In the genomic region with DNA sequence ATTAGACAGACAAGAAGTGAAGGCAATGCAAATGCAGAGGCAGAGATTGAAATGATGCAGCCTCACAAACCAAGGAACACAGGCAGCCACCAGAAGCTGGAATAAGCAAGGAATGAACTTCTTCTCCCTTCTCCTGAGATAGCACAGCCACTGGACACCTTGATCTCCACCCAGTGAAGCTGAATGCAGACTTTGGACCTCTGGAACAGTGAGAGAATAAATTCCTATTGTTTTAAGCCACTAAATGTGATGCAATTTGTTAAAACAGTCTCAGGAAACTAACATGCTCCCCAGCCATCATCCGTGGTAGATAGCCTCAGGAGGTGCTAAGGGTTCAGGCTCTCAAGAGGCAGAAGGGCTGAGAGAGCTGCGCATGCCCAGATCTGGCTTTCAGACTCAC, we compare ENCODE assay signal across 28 cellular contexts.
"Had no signal": no experiment of that assay in that cellular context is flagged by ENCODE, and none has a peak within 500 bp of the region (broad histone marks: within the 10 kb centered on the region; RNA-seq: fewer than 3 reads in every experiment).

No MANE protein-coding gene starts in this region.

- H3K27me3 ChIP-seq: ascending aorta, gastroesophageal sphincter, left lung, ovary, right atrium auricular region, stomach, thyroid gland, upper lobe of right lung had no signal

- H3K4me1 ChIP-seq: ascending aorta, gastroesophageal sphincter, left lung, lower lobe of right lung, prostate gland, stomach, thyroid gland, upper lobe of right lung had no signal

- ATAC-seq: gastroesophageal sphincter; left lung; lower lobe of right lung; naive thymus-derived CD4-positive, alpha-beta T cell; upper lobe of right lung; WTC11 had no signal

- DNase-seq: activated CD4-positive, alpha-beta memory T cell treated with anti-CD3 and anti-CD28 coated beads, Interleukin-2, amount 10 ng/mL, durations not matched to agents 7 days and 5 days; activated CD4-positive, alpha-beta T cell treated with anti-CD3 and anti-CD28 coated beads for 1 hour; activated CD4-positive, alpha-beta T cell treated with anti-CD3 and anti-CD28 coated beads, Interleukin-2, amount 10 ng/mL, durations not matched to agents 7 days and 5 days; activated CD8-positive, alpha-beta memory T cell treated with anti-CD3 and anti-CD28 coated beads, Interleukin-2, amount 50 U/mL, for 48 hours; activated gamma-delta T cell; activated naive CD4-positive, alpha-beta T cell treated with anti-CD3 and anti-CD28 coated beads, Interleukin-2, amount 10 ng/mL, durations not matched to agents 7 days and 5 days; activated naive CD8-positive, alpha-beta T cell treated with anti-CD3 and anti-CD28 coated beads, Interleukin-2, amount 10 ng/mL, durations not matched to agents 7 days and 5 days; activated T-cell treated with anti-CD3 and anti-CD28 coated beads, Interleukin-2, amount 50 U/mL, for 24 hours; caudate nucleus; hypothalamus; immature natural killer cell; left lung; lower lobe of right lung; mesendoderm; naive thymus-derived CD4-positive, alpha-beta T cell; ovary; stimulated activated CD4-positive, alpha-beta T cell treated with anti-CD3 and anti-CD28 coated beads, Interleukin-15, amount 100 ng/mL, for 24 hours; stimulated activated CD4-positive, alpha-beta T cell treated with anti-CD3 and anti-CD28 coated beads, Interleukin-2, amount 100 ng/mL, for 24 hours; stimulated activated naive B cell treated with anti-CD40 and anti-IgM and Interleukin-4, amounts not matched to agents 10 μg/mL and 1 μg/mL and 100 μg/mL, for 72 hours; stomach; T-helper 2 cell; thyroid gland; upper lobe of right lung had no signal

- H3K9me3 ChIP-seq: ovary, prostate gland, thyroid gland, upper lobe of right lung had no signal

- H3K27ac ChIP-seq: ascending aorta, gastroesophageal sphincter, left lung, lower lobe of right lung, ovary, prostate gland, stomach, thyroid gland, upper lobe of right lung had no signal

- H3K36me3 ChIP-seq: ascending aorta, gastroesophageal sphincter, left lung, lower lobe of right lung, ovary, prostate gland, right atrium auricular region, stomach, thyroid gland, upper lobe of right lung had no signal

- H3K4me3 ChIP-seq: ascending aorta, gastroesophageal sphincter, left lung, lower lobe of right lung, ovary, prostate gland, right atrium auricular region, stomach, thyroid gland, upper lobe of right lung had no signal
